In the genomic region with DNA sequence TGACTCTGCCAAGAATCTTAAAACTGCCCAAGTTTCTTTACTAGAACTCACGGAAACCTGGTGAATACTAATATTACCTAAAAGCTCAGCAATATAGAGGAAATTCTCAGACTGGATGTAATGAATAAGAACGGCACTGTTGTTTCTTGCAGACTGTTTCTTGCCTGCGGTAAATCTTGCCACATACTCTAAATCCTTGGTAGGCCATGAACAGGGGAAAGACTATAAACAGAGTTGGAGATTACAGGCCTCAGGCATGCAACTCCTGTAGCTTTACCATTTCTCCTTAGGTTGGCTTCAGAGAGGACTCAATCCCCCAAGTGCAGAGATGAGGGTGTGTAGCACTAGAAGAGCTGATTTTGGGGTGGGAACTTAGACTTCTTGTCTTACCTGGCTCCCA, we compare ENCODE assay signal across 10 cellular contexts. TPM values are rescaled to one million over a fixed set of nuclear protein-coding genes. Genes with fewer than 3 reads are reported as not detected.
DNase-seq lines count a peak whose midpoint lies in the region; ATAC-seq and TF ChIP-seq lines count a peak whose summit lies in the region.
"Had no signal": no experiment of that assay in that cellular context is flagged by ENCODE, and none has a peak within 500 bp of the region (broad histone marks: within the 10 kb centered on the region; RNA-seq: fewer than 3 reads in every experiment).

No MANE protein-coding gene starts in this region.

- DNase-seq in A673 (ENCODE audit: low spot score) = no peak
- DNase-seq in IMR-90 = peak; percentile 13
- no peak for DNase-seq in chondrocyte (ENCODE audit: low spot score)
- DNase-seq in naive thymus-derived CD4-positive, alpha-beta T cell = no peak
- no peak for DNase-seq in foreskin fibroblast
- DNase-seq in putamen (ENCODE audit: low spot score) = no peak
- DNase-seq in epidermal melanocyte (ENCODE audit: insufficient read length, low spot score) = no peak
- DNase-seq: NCI-H446 had no signal

- no peaks in the 10 kb centered on the region for H3K9me3 ChIP-seq in A673 (ENCODE audit: low read depth, low read length, poor library complexity, severe bottlenecking)
- no peaks in the 10 kb centered on the region for H3K9me3 ChIP-seq in IMR-90 (ENCODE audit: control insufficient read depth, insufficient read depth, low read length)
- no peaks in the 10 kb centered on the region for H3K9me3 ChIP-seq in naive thymus-derived CD4-positive, alpha-beta T cell (ENCODE audit: control insufficient read depth in 2 of 3, low read length in 3 of 3)
- H3K9me3 ChIP-seq: neutrophil had no signal

- H3K27me3 Mint-ChIP-seq in chondrocyte (ENCODE audit: low read depth) = no peaks in the 10 kb centered on the region
- H3K27me3 Mint-ChIP-seq in naive thymus-derived CD4-positive, alpha-beta T cell = peaks cover 0 to 4% (median 0%) of the 10 kb centered on the region in 5 donors

- H2BK5ac ChIP-seq in IMR-90 (ENCODE audit: low read depth, low read length, poor library complexity, severe bottlenecking) = no peak overlapping the region

- TF ChIP-seq CTCF in A673 (conservative IDR thresholded peaks at IDR 0.05; ENCODE audit: low read depth, low read length) (no peak), IMR-90 (conservative IDR thresholded peaks at IDR 0.05; ENCODE audit: low read depth, low read length) (no peak), chondrocyte (IDR thresholded peaks at IDR 0.05) (no peak), foreskin fibroblast (IDR thresholded peaks at IDR 0.05; ENCODE audit: low read depth, low read length) (no peak)

- no peaks in the 10 kb centered on the region for H3K9me1 ChIP-seq in IMR-90 (ENCODE audit: insufficient read depth, low read length)

- ATAC-seq in IMR-90 (ENCODE audit: low read depth) (no peak), GM18861 (IDR thresholded peaks at IDR 0.05; ENCODE audit: unreplicated experiment) (no peak)
- no peak for ATAC-seq in naive thymus-derived CD4-positive, alpha-beta T cell

- no peak overlapping the region for H2AK9ac ChIP-seq in IMR-90 (replicated peaks; ENCODE audit: low read depth, low read length, poor library complexity)

- dilution Hi-C loops in IMR-90 (cut with HindIII; ENCODE audit: low sequenced_read_pairs, unreplicated experiment) = no loop called here

- H3K4ac ChIP-seq in IMR-90 (ENCODE audit: low read depth, low read length) = no peak overlapping the region

- peaks cover 25% of the 10 kb centered on the region for H3K4me1 Mint-ChIP-seq in chondrocyte (ENCODE audit: low read depth)
- H3K4me1 Mint-ChIP-seq in naive thymus-derived CD4-positive, alpha-beta T cell = peaks cover 19 to 54% (median 36%) of the 10 kb centered on the region in 7 donors

- H3K27ac ChIP-seq in A673 (ENCODE audit: low read depth, low read length, poor library complexity, severe bottlenecking) = peak overlapping the region; percentile 81
- no peak overlapping the region for H3K27ac ChIP-seq in IMR-90 (ENCODE audit: insufficient read depth, low read length)
- H3K27ac ChIP-seq in naive thymus-derived CD4-positive, alpha-beta T cell (ENCODE audit: low read depth, low read length) = peak overlapping the region; percentile 73

- H3K18ac ChIP-seq in IMR-90 (ENCODE audit: low read depth, low read length) = no peak overlapping the region

- no peak overlapping the region for H4K8ac ChIP-seq in IMR-90 (ENCODE audit: low read depth in 2 of 2, low read length in 2 of 2)

- peak overlapping the region; percentile 32; the same call in 1 of the 2 replicates for H3K9ac ChIP-seq in IMR-90 (ENCODE audit: low read depth, low read length)

- no peak overlapping the region for H4K91ac ChIP-seq in IMR-90 (ENCODE audit: insufficient read depth, low read depth, low read length)

- TF ChIP-seq POLR2A in IMR-90 (IDR thresholded peaks at IDR 0.05; ENCODE audit: low read depth, low read length) = no peak

- H2BK20ac ChIP-seq in IMR-90 (ENCODE audit: low read depth, low read length) = no peak overlapping the region

- H3K4me2 ChIP-seq in IMR-90 (ENCODE audit: low read depth, low read length) = peak overlapping the region; percentile 79

- H4K20me1 ChIP-seq in IMR-90 (ENCODE audit: insufficient read depth, low read length) = no peaks in the 10 kb centered on the region

- CTCF ChIA-PET in A673 (lab: Charles Lee) (no interaction called here), IMR-90 (lab: Yijun Ruan, JAX) (no interaction called here)
- CTCF ChIA-PET in naive thymus-derived CD4-positive, alpha-beta T cell (lab: Charles Lee) = no interaction called here

- H3K4me3 ChIP-seq in A673 (ENCODE audit: low read depth, low read length, poor library complexity, severe bottlenecking) (peak overlapping the region; percentile 73), IMR-90 (ENCODE audit: insufficient read depth, low read depth, low read length) (peak overlapping the region; percentile 68; the same call in 1 of the 2 replicates), foreskin fibroblast (ENCODE audit: low read depth in 1 of 2, low read length in 2 of 2) (peak overlapping the region in 1 of 2 donors; percentile 93)
- no peak overlapping the region for H3K4me3 ChIP-seq in naive thymus-derived CD4-positive, alpha-beta T cell (ENCODE audit: low read length)

- H3K23ac ChIP-seq in IMR-90 (ENCODE audit: low read depth, low read length) = no peak overlapping the region

- H2AK5ac ChIP-seq in IMR-90 (ENCODE audit: low read depth, low read length) = no peak overlapping the region

- no peak overlapping the region for H2BK15ac ChIP-seq in IMR-90 (ENCODE audit: low read depth, low read length)

- H3K79me1 ChIP-seq in IMR-90 (ENCODE audit: low read depth in 1 of 2, low read length in 2 of 2) = peaks cover 5 to 30% of the 10 kb centered on the region in 2 experiments; a peak in 3 of 4 replicates

- H3K36me3 Mint-ChIP-seq in chondrocyte (ENCODE audit: low read depth) = no peaks in the 10 kb centered on the region
- peaks cover 0 to 2% (median 0%) of the 10 kb centered on the region in 5 donors for H3K36me3 Mint-ChIP-seq in naive thymus-derived CD4-positive, alpha-beta T cell

- no CpG with 5 or more reads among the region's 3 CpGs for WGBS in IMR-90 (ENCODE audit: extremely low coverage in 2 of 2, insufficient read length in 1 of 2), 2 experiments

- H3K56ac ChIP-seq in IMR-90 (ENCODE audit: extremely low read depth, insufficient read depth, low read length) = no peak overlapping the region

- no peak overlapping the region for H2AFZ ChIP-seq in IMR-90 (replicated peaks; ENCODE audit: low read length, poor library complexity)

- no peak for TF ChIP-seq RAD21 in IMR-90 (IDR thresholded peaks at IDR 0.05; ENCODE audit: low read length)

- no peaks in the 10 kb centered on the region for H3K9me3 Mint-ChIP-seq in chondrocyte (ENCODE audit: low read depth)
- H3K9me3 Mint-ChIP-seq in naive thymus-derived CD4-positive, alpha-beta T cell = peaks cover 0 to 4% (median 0%) of the 10 kb centered on the region in 11 donors

- no peak overlapping the region for H3K14ac ChIP-seq in IMR-90 (replicated peaks; ENCODE audit: low read depth, low read length)

- BruUV-seq in A673 (replicated peaks; lab: Mats Ljungman, UMichigan) = no TSS peak
- no TSS peak for BruUV-seq in IMR-90 (replicated peaks; lab: Mats Ljungman, UMichigan)

- intact Hi-C loops in A673 (cut with micrococcal nuclease; ENCODE audit: unreplicated experiment) = no loop called here
- intact Hi-C loops in IMR-90 (cut with micrococcal nuclease) = no loop called here
- intact Hi-C loops in naive thymus-derived CD4-positive, alpha-beta T cell (cut with micrococcal nuclease) = loop anchor here in 1 of 2 donors (10.0 kb wide), 4 partner anchors 328 to 1902 kb away; partner anchors contain the start of genes IFT43, TGFB3 and TMED10

- H3K27ac Mint-ChIP-seq in chondrocyte (ENCODE audit: unreplicated experiment) = no peak overlapping the region
- peak overlapping the region in 5 of 9 donors; percentile 47 to 99 (median 91) for H3K27ac Mint-ChIP-seq in naive thymus-derived CD4-positive, alpha-beta T cell

- in situ Hi-C loops in IMR-90 (cut with MboI; ENCODE audit: low sequenced_read_pairs) = no loop called here

- H3K4me1 ChIP-seq in A673 (ENCODE audit: insufficient read depth, low read length, poor library complexity, severe bottlenecking) (peaks cover 8% of the 10 kb centered on the region), IMR-90 (ENCODE audit: control insufficient read depth, insufficient read depth, low read length) (peaks cover 2% of the 10 kb centered on the region)
- peaks cover 10 to 16% of the 10 kb centered on the region in 2 donors for H3K4me1 ChIP-seq in naive thymus-derived CD4-positive, alpha-beta T cell (ENCODE audit: control insufficient read depth in 2 of 2, insufficient read depth in 2 of 2, low read length in 2 of 2)

- no peaks in the 10 kb centered on the region for H3K36me3 ChIP-seq in A673 (ENCODE audit: insufficient read depth, low read length, poor library complexity, severe bottlenecking)
- H3K36me3 ChIP-seq in IMR-90 (ENCODE audit: control insufficient read depth, insufficient read depth, low read length) = no peaks in the 10 kb centered on the region
- no peaks in the 10 kb centered on the region for H3K36me3 ChIP-seq in naive thymus-derived CD4-positive, alpha-beta T cell (ENCODE audit: control insufficient read depth in 2 of 3, insufficient read depth in 3 of 3, low read length in 3 of 3)
- H3K36me3 ChIP-seq: neutrophil had no signal

- no peak overlapping the region for H2BK120ac ChIP-seq in IMR-90 (ENCODE audit: low read depth, low read length)

- POLR2A ChIA-PET in A673 (lab: Charles Lee; ENCODE audit: low non-redundant PET) (no interaction called here), IMR-90 (lab: Charles Lee; ENCODE audit: unreplicated experiment) (no interaction called here)
- POLR2A ChIA-PET in naive thymus-derived CD4-positive, alpha-beta T cell (lab: Charles Lee) = interaction anchor here (1.0 kb wide), 1 partner anchor 112 kb away, joined by 3 read pairs; no protein-coding TSS in a partner anchor

- H4K5ac ChIP-seq in IMR-90 (ENCODE audit: low read depth, low read length) = peak overlapping the region; percentile 8; the same call in 1 of the 2 replicates

- H3K4me3 Mint-ChIP-seq in chondrocyte (ENCODE audit: unreplicated experiment) = peak overlapping the region; percentile 96
- H3K4me3 Mint-ChIP-seq in naive thymus-derived CD4-positive, alpha-beta T cell = peak overlapping the region; percentile 89 to 100 (median 96)

- H3K27me3 ChIP-seq in A673 (replicated peaks; ENCODE audit: insufficient read depth, low read depth, low read length, poor library complexity) = no peaks in the 10 kb centered on the region
- H3K27me3 ChIP-seq in IMR-90 (ENCODE audit: control insufficient read depth, insufficient read depth, low read length) = no peaks in the 10 kb centered on the region
- H3K27me3 ChIP-seq in naive thymus-derived CD4-positive, alpha-beta T cell (ENCODE audit: control insufficient read depth in 2 of 2, insufficient read depth in 2 of 2, low read length in 2 of 2) = no peaks in the 10 kb centered on the region
- H3K27me3 ChIP-seq: neutrophil had no signal

RNA-seq across cellular contexts. Expression of gene ALDH6A1, which starts 1.1 kb away (rescaled TPM):
- total RNA-seq in A673 (2021) (11.0 and 18.9 TPM in 2 replicates), IMR-90 (2012; rRNA removed) (11.9 and 15.1 TPM in 2 replicates), chondrocyte (9.8 to 16.4 TPM (median 11.9 TPM) in 3 replicates)
- 4.5 and 6.0 TPM in 2 replicates for polyA plus RNA-seq in IMR-90 (2012; rRNA removed)
- polyA plus RNA-seq in IMR-90 (2012; cell fraction: cytosol; rRNA removed) = 2.8 and 5.7 TPM in 2 replicates
- polyA plus RNA-seq in IMR-90 (2012; cell fraction: nucleus; rRNA removed; ENCODE audit: low replicate concordance) = 2.2 and 5.7 TPM in 2 replicates
- total RNA-seq in naive thymus-derived CD4-positive, alpha-beta T cell = 10 to 100 TPM in 4 of 5 experiments, 1 to 10 TPM in 1; 8.9 to 23.7 (median 19.2) TPM
- polyA plus RNA-seq in naive thymus-derived CD4-positive, alpha-beta T cell = 10 to 100 TPM; 28.2 to 39.9 TPM

RNA-seq across cellular contexts. Expression of gene LIN52, which starts 1.6 kb away (rescaled TPM):
- total RNA-seq in A673 (2021) = 15.1 and 16.9 TPM in 2 replicates
- 8.3 and 11.5 TPM in 2 replicates for total RNA-seq in IMR-90 (2012; rRNA removed)
- 5.5 and 6.1 TPM in 2 replicates for polyA plus RNA-seq in IMR-90 (2012; rRNA removed)
- 2.1 and 2.8 TPM in 2 replicates for polyA plus RNA-seq in IMR-90 (2012; cell fraction: cytosol; rRNA removed)
- polyA plus RNA-seq in IMR-90 (2012; cell fraction: nucleus; rRNA removed; ENCODE audit: low replicate concordance) = 1.2 and 4.3 TPM in 2 replicates
- total RNA-seq in chondrocyte = 6.6 to 9.3 TPM (median 7.5 TPM) in 3 replicates
- 10 to 100 TPM in 1 of 5 experiments, 1 to 10 TPM in 4; 6.6 to 16.3 (median 9.4) TPM for total RNA-seq in naive thymus-derived CD4-positive, alpha-beta T cell
- polyA plus RNA-seq in naive thymus-derived CD4-positive, alpha-beta T cell = 10 to 100 TPM; 12.4 to 13.8 TPM
